Comparison of ENCODE assay signal across 1 cellular context in genomic region chr7:28355553-28356319, GRCh38.
TF ChIP-seq lines count a peak whose summit lies in the region.

No MANE protein-coding gene starts in this region.

TF ChIP-seq in HEK293, 187 proteins besides CTCF, POLR2A, EP300 and RAD21 (continued from another document and continues in another):
- TF ChIP-seq, protein P1, sequence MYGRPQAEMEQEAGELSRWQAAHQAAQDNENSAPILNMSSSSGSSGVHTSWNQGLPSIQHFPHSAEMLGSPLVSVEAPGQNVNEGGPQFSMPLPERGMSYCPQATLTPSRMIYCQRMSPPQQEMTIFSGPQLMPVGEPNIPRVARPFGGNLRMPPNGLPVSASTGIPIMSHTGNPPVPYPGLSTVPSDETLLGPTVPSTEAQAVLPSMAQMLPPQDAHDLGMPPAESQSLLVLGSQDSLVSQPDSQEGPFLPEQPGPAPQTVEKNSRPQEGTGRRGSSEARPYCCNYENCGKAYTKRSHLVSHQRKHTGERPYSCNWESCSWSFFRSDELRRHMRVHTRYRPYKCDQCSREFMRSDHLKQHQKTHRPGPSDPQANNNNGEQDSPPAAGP (tag by site-specific recombination; IDR thresholded peaks at IDR 0.05) = no peak
- 0 out of 2 replicates have a peak, but pooled peaks have one; percentile 20 for TF ChIP-seq ZNF335 (tag by site-specific recombination; conservative IDR thresholded peaks at IDR 0.05)
- TF ChIP-seq, protein P2, sequence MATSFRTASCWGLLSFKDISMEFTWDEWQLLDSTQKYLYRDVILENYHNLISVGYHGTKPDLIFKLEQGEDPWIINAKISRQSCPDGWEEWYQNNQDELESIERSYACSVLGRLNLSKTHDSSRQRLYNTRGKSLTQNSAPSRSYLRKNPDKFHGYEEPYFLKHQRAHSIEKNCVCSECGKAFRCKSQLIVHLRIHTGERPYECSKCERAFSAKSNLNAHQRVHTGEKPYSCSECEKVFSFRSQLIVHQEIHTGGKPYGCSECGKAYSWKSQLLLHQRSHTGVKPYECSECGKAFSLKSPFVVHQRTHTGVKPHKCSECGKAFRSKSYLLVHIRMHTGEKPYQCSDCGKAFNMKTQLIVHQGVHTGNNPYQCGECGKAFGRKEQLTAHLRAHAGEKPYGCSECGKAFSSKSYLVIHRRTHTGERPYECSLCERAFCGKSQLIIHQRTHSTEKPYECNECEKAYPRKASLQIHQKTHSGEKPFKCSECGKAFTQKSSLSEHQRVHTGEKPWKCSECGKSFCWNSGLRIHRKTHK (tag by site-specific recombination; IDR thresholded peaks at IDR 0.05) = no peak
- 0 out of 2 replicates have a peak, but pooled peaks have one; percentile 33 for TF ChIP-seq ZEB2 (tag by site-specific recombination; IDR thresholded peaks at IDR 0.05)
- TF ChIP-seq ZNF121 (tag by site-specific recombination; IDR thresholded peaks at IDR 0.05) = no peak
- TF ChIP-seq ZNF202 (tag by site-specific recombination; IDR thresholded peaks at IDR 0.05; ENCODE audit: borderline replicate concordance) = no peak
- no peak for TF ChIP-seq ZXDB (tag by site-specific recombination; IDR thresholded peaks at IDR 0.05)
- TF ChIP-seq REST (tag by site-specific recombination; IDR thresholded peaks at IDR 0.05) = no peak
- TF ChIP-seq ZNF639 (tag by site-specific recombination; IDR thresholded peaks at IDR 0.05) = peak; percentile 59; the same call in 1 of the 2 replicates
- TF ChIP-seq, protein P3, sequence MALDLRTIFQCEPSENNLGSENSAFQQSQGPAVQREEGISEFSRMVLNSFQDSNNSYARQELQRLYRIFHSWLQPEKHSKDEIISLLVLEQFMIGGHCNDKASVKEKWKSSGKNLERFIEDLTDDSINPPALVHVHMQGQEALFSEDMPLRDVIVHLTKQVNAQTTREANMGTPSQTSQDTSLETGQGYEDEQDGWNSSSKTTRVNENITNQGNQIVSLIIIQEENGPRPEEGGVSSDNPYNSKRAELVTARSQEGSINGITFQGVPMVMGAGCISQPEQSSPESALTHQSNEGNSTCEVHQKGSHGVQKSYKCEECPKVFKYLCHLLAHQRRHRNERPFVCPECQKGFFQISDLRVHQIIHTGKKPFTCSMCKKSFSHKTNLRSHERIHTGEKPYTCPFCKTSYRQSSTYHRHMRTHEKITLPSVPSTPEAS (tag by site-specific recombination; IDR thresholded peaks at IDR 0.05) = no peak
- no peak for TF ChIP-seq SCRT2 (tag by site-specific recombination; IDR thresholded peaks at IDR 0.05)
- TF ChIP-seq ZNF114 (tag by site-specific recombination; IDR thresholded peaks at IDR 0.05) = no peak
- no peak for TF ChIP-seq ZNF169 (tag by site-specific recombination; IDR thresholded peaks at IDR 0.05)
- no peak for TF ChIP-seq ZNF658 (tag by site-specific recombination; IDR thresholded peaks at IDR 0.05)
- TF ChIP-seq TCF7L2 (IDR thresholded peaks at IDR 0.05; ENCODE audit: borderline replicate concordance, low read depth, low read length) = no peak
- TF ChIP-seq REPIN1 (tag by site-specific recombination; IDR thresholded peaks at IDR 0.05; ENCODE audit: low read depth) = no peak
- no peak for TF ChIP-seq ZNF692 (tag by site-specific recombination; IDR thresholded peaks at IDR 0.05)
- no peak for TF ChIP-seq ZNF239 (tag by site-specific recombination; IDR thresholded peaks at IDR 0.05)
- TF ChIP-seq ZBTB11 (tag by site-specific recombination; conservative IDR thresholded peaks at IDR 0.05; ENCODE audit: low read depth) = no peak
- no peak for TF ChIP-seq ZNF449 (tag by site-specific recombination; IDR thresholded peaks at IDR 0.05)
- TF ChIP-seq ZNF558 (tag by site-specific recombination; IDR thresholded peaks at IDR 0.05) = no peak
- TF ChIP-seq ZNF510 (tag by site-specific recombination; IDR thresholded peaks at IDR 0.05; ENCODE audit: insufficient replicate concordance) = no peak
- TF ChIP-seq PRDM2 (tag by site-specific recombination; IDR thresholded peaks at IDR 0.05; ENCODE audit: borderline replicate concordance) = no peak
- TF ChIP-seq ZNF416 (tag by site-specific recombination; IDR thresholded peaks at IDR 0.05) = no peak
- TF ChIP-seq, protein P4, sequence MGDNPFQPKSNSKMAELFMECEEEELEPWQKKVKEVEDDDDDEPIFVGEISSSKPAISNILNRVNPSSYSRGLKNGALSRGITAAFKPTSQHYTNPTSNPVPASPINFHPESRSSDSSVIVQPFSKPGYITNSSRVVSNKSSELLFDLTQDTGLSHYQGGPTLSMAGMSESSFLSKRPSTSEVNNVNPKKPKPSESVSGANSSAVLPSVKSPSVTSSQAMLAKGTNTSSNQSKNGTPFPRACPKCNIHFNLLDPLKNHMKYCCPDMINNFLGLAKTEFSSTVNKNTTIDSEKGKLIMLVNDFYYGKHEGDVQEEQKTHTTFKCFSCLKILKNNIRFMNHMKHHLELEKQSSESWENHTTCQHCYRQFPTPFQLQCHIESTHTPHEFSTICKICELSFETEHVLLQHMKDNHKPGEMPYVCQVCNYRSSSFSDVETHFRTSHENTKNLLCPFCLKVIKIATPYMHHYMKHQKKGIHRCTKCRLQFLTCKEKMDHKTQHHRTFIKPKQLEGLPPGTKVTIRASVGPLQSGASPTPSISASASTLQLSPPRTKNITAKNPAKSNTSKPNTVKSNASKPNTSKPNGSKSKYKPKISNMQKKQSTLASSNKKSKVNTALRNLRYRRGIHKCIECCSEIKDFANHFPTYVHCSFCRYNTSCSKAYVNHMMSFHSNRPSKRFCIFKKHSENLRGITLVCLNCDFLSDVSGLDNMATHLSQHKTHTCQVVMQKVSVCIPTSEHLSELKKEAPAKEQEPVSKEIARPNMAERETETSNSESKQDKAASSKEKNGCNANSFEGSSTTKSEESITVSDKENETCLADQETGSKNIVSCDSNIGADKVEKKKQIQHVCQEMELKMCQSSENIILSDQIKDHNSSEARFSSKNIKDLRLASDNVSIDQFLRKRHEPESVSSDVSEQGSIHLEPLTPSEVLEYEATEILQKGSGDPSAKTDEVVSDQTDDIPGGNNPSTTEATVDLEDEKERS (tag by site-specific recombination; IDR thresholded peaks at IDR 0.05) = no peak
- no peak for TF ChIP-seq SETDB1 (IDR thresholded peaks at IDR 0.05; ENCODE audit: insufficient read length, low read length)
- no peak for TF ChIP-seq ZNF302 (tag by site-specific recombination; IDR thresholded peaks at IDR 0.05; ENCODE audit: low read depth)
- no peak for TF ChIP-seq KLF7 (tag by site-specific recombination; IDR thresholded peaks at IDR 0.05; ENCODE audit: borderline replicate concordance)
